Comparison of ENCODE assay signal across 25 cellular contexts in genomic region chr16:20707461-20707860, GRCh38. TPM values are rescaled to one million over a fixed set of nuclear protein-coding genes. Genes with fewer than 3 reads are reported as not detected.
"Had no signal": no experiment of that assay in that cellular context is flagged by ENCODE, and none has a peak within 500 bp of the region (broad histone marks: within the 10 kb centered on the region; RNA-seq: fewer than 3 reads in every experiment).

No MANE protein-coding gene starts in this region.

- ATAC-seq: mucosa of descending colon had no signal

- H3K4me3 ChIP-seq: hepatocyte, mucosa of descending colon, tibial nerve had no signal

- H3K4me1 ChIP-seq: tibial nerve had no signal

- H3K9me3 ChIP-seq: mucosa of descending colon had no signal

- H3K27ac Mint-ChIP-seq: activated naive CD4-positive, alpha-beta T cell treated with anti-CD3 and anti-CD28 coated beads for 36 hours; immature natural killer cell; nephron progenitor cell; T-helper 1 cell treated with Interleukin-12 subunit alpha and Interleukin-12 subunit beta and Interleukin-4 antibody, amounts not matched to agents 30 μg/mL and 1 μg/mL, for 36 hours had no signal

- H3K9me3 Mint-ChIP-seq: activated naive CD4-positive, alpha-beta T cell treated with anti-CD3 and anti-CD28 coated beads for 36 hours; immature natural killer cell; T-helper 1 cell treated with Interleukin-12 subunit alpha and Interleukin-12 subunit beta and Interleukin-4 antibody, amounts not matched to agents 30 μg/mL and 1 μg/mL, for 36 hours had no signal

- H3K27ac ChIP-seq: brain microvascular endothelial cell, hepatocyte, tibial nerve had no signal

- H3K4me1 Mint-ChIP-seq: immature natural killer cell, nephron progenitor cell had no signal

- DNase-seq: activated CD4-positive, alpha-beta T cell treated with anti-CD3 and anti-CD28 coated beads for 4 hours; activated CD4-positive, alpha-beta T cell treated with anti-CD3 and anti-CD28 coated beads, Interleukin-2, amount 50 U/mL, for 48 hours; activated CD4-positive, CD25-positive, alpha-beta regulatory T cell; activated effector memory CD4-positive, alpha-beta T cell treated with Interleukin-2 at 50 U/mL for 16 hours; activated T-cell treated with anti-CD3 and anti-CD28 coated beads, Interleukin-2, amount 50 U/mL, for 48 hours; aorta; brain microvascular endothelial cell; central memory CD4-positive, alpha-beta T cell; effector memory CD4-positive, alpha-beta T cell; foreskin melanocyte; glutamatergic neuron; immature natural killer cell; nucleus accumbens; stimulated activated CD4-positive, alpha-beta T cell treated with anti-CD3 and anti-CD28 coated beads, Interleukin-2, amount 100 ng/mL, for 48 hours; stimulated activated naive CD4-positive, alpha-beta T cell treated with Interleukin-2 at 50 U/mL for 16 hours; T1000 had no signal

- FAIRE-seq: colon, urothelium cell line had no signal

- H3K27me3 ChIP-seq: brain microvascular endothelial cell, hepatocyte, tibial nerve had no signal

- H3K4me3 Mint-ChIP-seq: activated naive CD4-positive, alpha-beta T cell treated with anti-CD3 and anti-CD28 coated beads for 36 hours; immature natural killer cell; nephron progenitor cell; T-helper 1 cell treated with Interleukin-12 subunit alpha and Interleukin-12 subunit beta and Interleukin-4 antibody, amounts not matched to agents 30 μg/mL and 1 μg/mL, for 36 hours had no signal

- H3K36me3 ChIP-seq: brain microvascular endothelial cell had no signal

RNA-seq across cellular contexts. Expression of gene ACSM1, which starts 10.0 kb away (rescaled TPM):
- total RNA-seq: activated naive CD4-positive, alpha-beta T cell treated with anti-CD3 and anti-CD28 coated beads for 36 hours; dermis microvascular lymphatic vessel endothelial cell had no signal
